ENCODE assay signal across 9 cellular contexts in genomic region chr4:172202480-172203076, GRCh38.
DNase-seq lines count a peak whose midpoint lies in the region; ATAC-seq, FAIRE-seq and TF ChIP-seq lines count a peak whose summit lies in the region.
"Had no signal": no experiment of that assay in that cellular context is flagged by ENCODE, and none has a peak within 500 bp of the region (broad histone marks: within the 10 kb centered on the region; RNA-seq: fewer than 3 reads in every experiment).

No MANE protein-coding gene starts in this region.

- peak; percentile 67 for TF ChIP-seq CTCF in A549 (IDR thresholded peaks at IDR 0.05)
- TF ChIP-seq CTCF in GM13976 (IDR thresholded peaks at IDR 0.05; ENCODE audit: borderline replicate concordance, control extremely low read depth, extremely low read depth, insufficient read depth, missing control alignments): peak; percentile 29

- no peak overlapping the region for H3K4me2 ChIP-seq in A549

- H3K27ac ChIP-seq in A549: no peak overlapping the region

- POLR2A ChIA-PET in A549 (lab: Yijun Ruan, JAX): no interaction called here

- H3K4me3 Mint-ChIP-seq in T-helper 17 cell: no peak overlapping the region
- H3K4me3 Mint-ChIP-seq: stimulated activated naive CD8-positive, alpha-beta T cell treated with anti-CD3 and anti-CD28 coated beads, Interleukin-15, Interleukin-2, amounts not matched to agents 100 ng/mL and 50 ng/mL, for 24 hours had no signal

- TF ChIP-seq EP300 in A549 (IDR thresholded peaks at IDR 0.05): no peak

- no peak for ATAC-seq in A549
- ATAC-seq in left lobe of liver: peak; percentile 38
- ATAC-seq in T-helper 17 cell: no peak

- DNase-seq in A549 (ENCODE audit: low read depth in 1 of 2, low spot score in 1 of 2) (peak; percentile 20 to 59), GM13976 (ENCODE audit: low spot score) (peak; percentile 24), M059J (ENCODE audit: low read depth) (peak; percentile 0), amniotic epithelial cell (ENCODE audit: low read depth) (peak; percentile 51), left lobe of liver (ENCODE audit: low spot score) (no peak), T-helper 17 cell (no peak)
- DNase-seq in stimulated activated CD4-positive, alpha-beta T cell treated with anti-CD3 and anti-CD28 coated beads, Interleukin-4, amount 100 ng/mL, for 1 hour: no peak
- no peak for DNase-seq in stimulated activated naive CD4-positive, alpha-beta T cell (lab: John Stamatoyannopoulos, UW)

- no peaks in the 10 kb centered on the region for H3K36me3 Mint-ChIP-seq in T-helper 17 cell (ENCODE audit: low read depth)

- H3K4me1 Mint-ChIP-seq in T-helper 17 cell: no peaks in the 10 kb centered on the region

- no peak for FAIRE-seq in A549 (lab: Jason Lieb, UNC)

- no peak overlapping the region for H3K27ac Mint-ChIP-seq in T-helper 17 cell
- H3K27ac Mint-ChIP-seq: stimulated activated naive CD8-positive, alpha-beta T cell treated with anti-CD3 and anti-CD28 coated beads, Interleukin-15, Interleukin-2, amounts not matched to agents 100 ng/mL and 50 ng/mL, for 24 hours had no signal

- H3K4me3 ChIP-seq in A549: no peak overlapping the region

- no peak for TF ChIP-seq POLR2A in A549 (IDR thresholded peaks at IDR 0.05; ENCODE audit: low read length)

- peak; percentile 78 to 81 for TF ChIP-seq RAD21 in A549 (conservative IDR thresholded peaks at IDR 0.05 in 1 of 2, IDR thresholded peaks at IDR 0.05 in 1 of 2)

- H3K27me3 Mint-ChIP-seq in T-helper 17 cell: no peaks in the 10 kb centered on the region
- H3K27me3 Mint-ChIP-seq: stimulated activated naive CD8-positive, alpha-beta T cell treated with anti-CD3 and anti-CD28 coated beads, Interleukin-15, Interleukin-2, amounts not matched to agents 100 ng/mL and 50 ng/mL, for 24 hours had no signal

- CTCF ChIA-PET in A549 (lab: Yijun Ruan, JAX): interaction anchor here (0.6 to 1.6 kb wide), 2 partner anchors 1211 to 1942 kb away, joined by 3 to 6 read pairs; no protein-coding TSS in a partner anchor

- in situ Hi-C loops in GM13976 (cut with MboI; ENCODE audit: low sequenced_read_pairs, unreplicated experiment): no loop called here

- H3K4me1 ChIP-seq in A549: no peaks in the 10 kb centered on the region

- no peaks in the 10 kb centered on the region for H3K9me3 ChIP-seq in A549
- no peaks in the 10 kb centered on the region for H3K9me3 ChIP-seq in T-helper 17 cell (ENCODE audit: control insufficient read depth, low read length, poor library complexity, severe bottlenecking)

TF ChIP-seq in A549, 52 proteins besides CTCF, POLR2A, EP300 and RAD21:
- TF ChIP-seq SMC3 (IDR thresholded peaks at IDR 0.05) (peak; percentile 69), MAX (IDR thresholded peaks at IDR 0.05) (no peak)

Comparison
In these comparisons a context has a peak if more than half of its experiments do, and no peak if none do; other contexts are left out.
1. DNase-seq: peak in A549 (2 of 2), GM13976 (single experiment), M059J (single experiment) and amniotic epithelial cell (single experiment); none in left lobe of liver (single experiment), stimulated activated CD4-positive, alpha-beta T cell treated with anti-CD3 and anti-CD28 coated beads, Interleukin-4, amount 100 ng/mL, for 1 hour (single experiment), T-helper 17 cell (0 of 3) and stimulated activated naive CD4-positive, alpha-beta T cell (0 of 6).